ENCODE assay signal across 9 cellular contexts in genomic region chr19:55383789-55384575, GRCh38. TPM values are rescaled to one million over a fixed set of nuclear protein-coding genes. Genes with fewer than 3 reads are reported as not detected.
A peak's percentile ranks its signal among the peaks of the same experiment; 100 is the strongest.
DNase-seq lines count a peak whose midpoint lies in the region; ATAC-seq, FAIRE-seq and TF ChIP-seq lines count a peak whose summit lies in the region.
"Had no signal": no experiment of that assay in that cellular context is flagged by ENCODE, and none has a peak within 500 bp of the region (broad histone marks: within the 10 kb centered on the region; RNA-seq: fewer than 3 reads in every experiment).

TMEM238 (minus strand) TSS chr19:55384292; CDS start chr19:55384259, 33 bp downstream.

- H3K4me3 ChIP-seq in CD4-positive, CD25-positive, alpha-beta regulatory T cell (ENCODE audit: low read depth, low read length), result peak within 1 kb of the TSS; percentile 94
- H3K4me3 ChIP-seq in OCI-LY3 (ENCODE audit: low read length) (peak within 1 kb of the TSS; percentile 82), neural progenitor cell (peak within 1 kb of the TSS; percentile 90), aorta (ENCODE audit: low read length in 2 of 2) (peak within 1 kb of the TSS; percentile 38 to 43)

- H3K9me3 Mint-ChIP-seq in CD4-positive, CD25-positive, alpha-beta regulatory T cell, result peaks cover 0 to 2% (median 0%) of the 10 kb centered on the region in 7 donors
- H3K9me3 Mint-ChIP-seq in activated naive CD4-positive, alpha-beta T cell treated with anti-CD3 and anti-CD28 coated beads, Interleukin-2, amount 10 ng/mL, durations not matched to agents 7 days and 5 days, result no peaks in the 10 kb centered on the region
- peaks cover 4% of the 10 kb centered on the region for H3K9me3 Mint-ChIP-seq in neural progenitor cell

- H3K27me3 Mint-ChIP-seq in CD4-positive, CD25-positive, alpha-beta regulatory T cell, result no peaks in the 10 kb centered on the region
- H3K27me3 Mint-ChIP-seq in activated naive CD4-positive, alpha-beta T cell treated with anti-CD3 and anti-CD28 coated beads, Interleukin-2, amount 10 ng/mL, durations not matched to agents 7 days and 5 days, result no peaks in the 10 kb centered on the region
- peaks cover 25% of the 10 kb centered on the region for H3K27me3 Mint-ChIP-seq in neural progenitor cell (ENCODE audit: insufficient read depth, low read depth)

- WGBS in aorta, 2 donors, result 3 to 12% methylated on average over 23 to 108 of the region's 108 CpGs

- peak; percentile 28 to 66 (median 45) for DNase-seq in CD4-positive, CD25-positive, alpha-beta regulatory T cell
- DNase-seq in HCEC 1CT (peak; percentile 64), frontal cortex (ENCODE audit: low spot score in 2 of 2) (peak; percentile 82 to 88), neural progenitor cell (ENCODE audit: low spot score) (peak; percentile 88), aorta (peak; percentile 68 to 86)
- peak; percentile 67 for DNase-seq in activated naive CD4-positive, alpha-beta T cell treated with anti-CD3 and anti-CD28 coated beads, Interleukin-2, amount 10 ng/mL, durations not matched to agents 7 days and 5 days

- H3K4me1 ChIP-seq in CD4-positive, CD25-positive, alpha-beta regulatory T cell (ENCODE audit: control insufficient read depth, insufficient read depth, low read length, poor library complexity, severe bottlenecking), result peaks cover 52% of the 10 kb centered on the region
- peaks cover 31% of the 10 kb centered on the region for H3K4me1 ChIP-seq in OCI-LY3 (ENCODE audit: low read length)
- peaks cover 35% of the 10 kb centered on the region for H3K4me1 ChIP-seq in neural progenitor cell
- H3K4me1 ChIP-seq in aorta (ENCODE audit: control insufficient read depth in 1 of 2, insufficient read depth in 2 of 2, low read length in 2 of 2), result no peaks in the 10 kb centered on the region

- no peak for FAIRE-seq in frontal cortex (lab: Jason Lieb, UNC)
- FAIRE-seq: TTC549 had no signal

- peak within 1 kb of the TSS; percentile 94 for H3K27ac ChIP-seq in CD4-positive, CD25-positive, alpha-beta regulatory T cell (ENCODE audit: insufficient read depth, low read length, poor library complexity, severe bottlenecking)
- H3K27ac ChIP-seq in OCI-LY3 (ENCODE audit: low read length) (peak within 1 kb of the TSS; percentile 89), neural progenitor cell (no peak within 1 kb of the TSS), aorta (ENCODE audit: low read depth in 1 of 2, low read length in 2 of 2) (peak within 1 kb of the TSS in 1 of 2 donors; percentile 86)

- H2AFZ ChIP-seq in OCI-LY3 (ENCODE audit: low read depth, low read length) (peak within 1 kb of the TSS; percentile 85), neural progenitor cell (replicated peaks) (no peak within 1 kb of the TSS)

- intact Hi-C loops in aorta (cut with DNase I), result loop anchor here (2.0 to 5.0 kb wide), 3 partner anchors 42 to 103 kb away; partner anchors contain the start of gene HSPBP1 (in 1 of the 2)

- TF ChIP-seq CTCF in OCI-LY3 (IDR thresholded peaks at IDR 0.05; ENCODE audit: low read depth, low read length) (peak; percentile 22), neural progenitor cell (IDR thresholded peaks at IDR 0.05) (no peak)

- H3K4me1 Mint-ChIP-seq in CD4-positive, CD25-positive, alpha-beta regulatory T cell, result peaks cover 0 to 64% (median 27%) of the 10 kb centered on the region in 4 donors
- H3K4me1 Mint-ChIP-seq in activated naive CD4-positive, alpha-beta T cell treated with anti-CD3 and anti-CD28 coated beads, Interleukin-2, amount 10 ng/mL, durations not matched to agents 7 days and 5 days, result peaks cover 60% of the 10 kb centered on the region
- H3K4me1 Mint-ChIP-seq in neural progenitor cell, result peaks cover 39% of the 10 kb centered on the region

- H3K9ac ChIP-seq in OCI-LY3 (ENCODE audit: low read length) (peak within 1 kb of the TSS; percentile 93), neural progenitor cell (no peak within 1 kb of the TSS)

- H3K27me3 ChIP-seq in CD4-positive, CD25-positive, alpha-beta regulatory T cell (ENCODE audit: control insufficient read depth, insufficient read depth, low read length), result no peaks in the 10 kb centered on the region
- no peaks in the 10 kb centered on the region for H3K27me3 ChIP-seq in OCI-LY3 (ENCODE audit: low read depth, low read length)
- peaks cover 17% of the 10 kb centered on the region for H3K27me3 ChIP-seq in neural progenitor cell
- peaks cover 0 to 2% of the 10 kb centered on the region in 2 donors for H3K27me3 ChIP-seq in aorta (ENCODE audit: control insufficient read depth in 1 of 2, insufficient read depth in 2 of 2, low read length in 1 of 2)

- H3K4me2 ChIP-seq in OCI-LY3 (ENCODE audit: low read length), result peak within 1 kb of the TSS; percentile 99
- peak within 1 kb of the TSS; percentile 81 for H3K4me2 ChIP-seq in neural progenitor cell

- peaks cover 22% of the 10 kb centered on the region for H3K36me3 ChIP-seq in CD4-positive, CD25-positive, alpha-beta regulatory T cell (ENCODE audit: control insufficient read depth, insufficient read depth, low read length)
- H3K36me3 ChIP-seq in OCI-LY3 (replicated peaks; ENCODE audit: low read depth, low read length), result peaks cover 42% of the 10 kb centered on the region
- H3K36me3 ChIP-seq in neural progenitor cell, result no peaks in the 10 kb centered on the region
- H3K36me3 ChIP-seq in aorta (ENCODE audit: control insufficient read depth in 1 of 2, insufficient read depth in 2 of 2, low read length in 1 of 2), result no peaks in the 10 kb centered on the region

- H3K9me3 ChIP-seq in CD4-positive, CD25-positive, alpha-beta regulatory T cell (ENCODE audit: control insufficient read depth in 2 of 2, low read length in 2 of 2), result no peaks in the 10 kb centered on the region
- no peaks in the 10 kb centered on the region for H3K9me3 ChIP-seq in OCI-LY3 (ENCODE audit: insufficient read depth, low read length)
- H3K9me3 ChIP-seq in neural progenitor cell (ENCODE audit: low read depth), result no peaks in the 10 kb centered on the region
- no peaks in the 10 kb centered on the region for H3K9me3 ChIP-seq in aorta (ENCODE audit: control insufficient read depth, low read length)

- H3K4me3 Mint-ChIP-seq in CD4-positive, CD25-positive, alpha-beta regulatory T cell, result peak within 1 kb of the TSS; percentile 97 to 100 (median 100)
- peak within 1 kb of the TSS; percentile 97 for H3K4me3 Mint-ChIP-seq in activated naive CD4-positive, alpha-beta T cell treated with anti-CD3 and anti-CD28 coated beads, Interleukin-2, amount 10 ng/mL, durations not matched to agents 7 days and 5 days
- H3K4me3 Mint-ChIP-seq in neural progenitor cell, result peak within 1 kb of the TSS; percentile 100

- peak within 1 kb of the TSS; percentile 95 to 100 (median 99) for H3K27ac Mint-ChIP-seq in CD4-positive, CD25-positive, alpha-beta regulatory T cell
- peak within 1 kb of the TSS; percentile 97 for H3K27ac Mint-ChIP-seq in activated naive CD4-positive, alpha-beta T cell treated with anti-CD3 and anti-CD28 coated beads, Interleukin-2, amount 10 ng/mL, durations not matched to agents 7 days and 5 days
- H3K27ac Mint-ChIP-seq in neural progenitor cell, result no peak within 1 kb of the TSS

- peaks cover 63% of the 10 kb centered on the region for H3K79me2 ChIP-seq in OCI-LY3 (ENCODE audit: low read length)
- H3K79me2 ChIP-seq in neural progenitor cell (ENCODE audit: low read depth), result peaks cover 32% of the 10 kb centered on the region

- CTCF ChIA-PET in activated naive CD4-positive, alpha-beta T cell treated with anti-CD3 and anti-CD28 coated beads, Interleukin-2, amount 10 ng/mL, durations not matched to agents 7 days and 5 days (lab: Charles Lee), result interaction anchor here (0.5 to 3.1 kb wide), 9 partner anchors 25 to 177 kb away, joined by 3 to 25 read pairs (median 4); partner anchors contain the start of gene KMT5C

- H4K20me1 ChIP-seq in OCI-LY3 (ENCODE audit: insufficient read depth, low read length) (peaks cover 30% of the 10 kb centered on the region), neural progenitor cell (ENCODE audit: low read depth) (peaks cover 32% of the 10 kb centered on the region)

- peaks cover 19% of the 10 kb centered on the region for H3K36me3 Mint-ChIP-seq in CD4-positive, CD25-positive, alpha-beta regulatory T cell
- H3K36me3 Mint-ChIP-seq in activated naive CD4-positive, alpha-beta T cell treated with anti-CD3 and anti-CD28 coated beads, Interleukin-2, amount 10 ng/mL, durations not matched to agents 7 days and 5 days, result peaks cover 49% of the 10 kb centered on the region
- peaks cover 7% of the 10 kb centered on the region for H3K36me3 Mint-ChIP-seq in neural progenitor cell

- no peak for ATAC-seq in CD4-positive, CD25-positive, alpha-beta regulatory T cell (ENCODE audit: low read depth in 2 of 2)
- ATAC-seq in aorta (ENCODE audit: low FRiP score) (no peak), GM18907 (IDR thresholded peaks at IDR 0.05; ENCODE audit: unreplicated experiment) (no peak)

- peaks cover 55% of the 10 kb centered on the region for H3F3A ChIP-seq in neural progenitor cell (ENCODE audit: low read depth)

RNA-seq across cellular contexts. Expression of gene TMEM238, which starts in this region (rescaled TPM):
- total RNA-seq in CD4-positive, CD25-positive, alpha-beta regulatory T cell, result 15.9 TPM
- polyA plus RNA-seq in CD4-positive, CD25-positive, alpha-beta regulatory T cell, result 1 to 10 TPM in 2 of 4 donors, under 1 TPM in 2; 0.42 to 1.3 (median 0.79) TPM
- total RNA-seq in frontal cortex, result 0.41 TPM
- 0.15 TPM in 1 of 2 replicates, not detected in the other for total RNA-seq in neural progenitor cell (ENCODE audit: low replicate concordance)
- 1 to 10 TPM in 1 of 2 donors, under 1 TPM in 1; 0.94 to 2.4 TPM for total RNA-seq in aorta
- polyA plus RNA-seq in aorta, result not detected

Comparison
In these comparisons a context has a peak if more than half of its experiments do, and no peak if none do; other contexts are left out.
1. Peak in DNase-seq in frontal cortex; RNA of the gene not detected or under 1 TPM.
2. Peak in DNase-seq, H3K4me3 ChIP-seq and H3K4me2 ChIP-seq in neural progenitor cell; RNA of the gene not detected or under 1 TPM.
3. H3K4me3 ChIP-seq: peak in every context shown above with its lines; median percentile 94 in CD4-positive, CD25-positive, alpha-beta regulatory T cell; 90 in neural progenitor cell; 82 in OCI-LY3; 40 in aorta.